ENCODE assay signal across 8 cellular contexts in the genomic region with DNA sequence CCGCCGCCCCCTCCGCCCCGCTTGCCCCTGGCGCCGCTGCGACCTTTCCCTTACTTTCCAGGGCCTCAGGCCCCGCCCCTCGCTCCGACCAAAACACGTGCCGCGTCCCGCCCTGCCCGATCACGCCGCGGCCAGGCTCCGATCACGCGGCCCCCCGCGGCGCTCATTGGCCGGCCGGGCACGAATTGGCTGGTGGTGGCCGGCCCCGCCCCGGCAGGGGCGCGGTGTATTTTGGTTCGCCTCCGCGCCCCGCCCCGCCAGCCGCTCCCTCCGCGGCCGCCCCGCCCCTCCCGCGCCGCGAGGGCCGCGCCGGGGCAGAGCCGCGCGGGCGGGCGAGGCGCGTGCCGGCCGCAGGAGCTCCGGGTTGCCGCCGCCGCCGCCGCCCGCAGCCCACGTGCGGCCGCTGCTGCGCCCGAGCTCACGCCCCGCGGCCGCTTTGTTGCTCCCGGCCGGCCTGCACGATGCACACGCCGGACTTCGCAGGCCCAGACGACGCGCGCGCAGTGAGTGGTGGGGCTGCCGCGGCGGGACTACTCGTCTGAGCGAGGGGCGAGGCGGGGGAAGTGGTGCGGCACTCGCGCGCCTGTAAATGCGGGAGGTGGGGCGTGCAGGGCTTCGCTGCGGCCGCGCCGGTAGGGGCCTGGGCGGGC. TPM values are rescaled to one million over a fixed set of nuclear protein-coding genes. Genes with fewer than 3 reads are reported as not detected.
DNase-seq lines count a peak whose midpoint lies in the region; ATAC-seq and TF ChIP-seq lines count a peak whose summit lies in the region.

Gene KLF11, plus strand, starts transcription at position 295 of the 650 bp plus-strand sequence. Its CDS starts 167 bp downstream, at position 462.

- peak within 1 kb of the TSS; percentile 65 for H3K4me3 ChIP-seq in HUES6 (ENCODE audit: low read depth, low read length)

- H3K36me3 ChIP-seq in HUES6 (ENCODE audit: control insufficient read depth, insufficient read depth, low read length) = peaks cover 21% of the 10 kb centered on the region

- H3K9me3 ChIP-seq in HUES6 (ENCODE audit: control insufficient read depth, insufficient read depth, low read depth, low read length) = no peaks in the 10 kb centered on the region

- H3K4me3 Mint-ChIP-seq in naive B cell = peak within 1 kb of the TSS; percentile 84 to 95 (median 93)

- peaks cover 23 to 40% (median 34%) of the 10 kb centered on the region in 3 donors for H3K4me1 Mint-ChIP-seq in naive B cell

- H3K27me3 ChIP-seq in HUES6 (ENCODE audit: control insufficient read depth, insufficient read depth, low read length) = no peaks in the 10 kb centered on the region

- H3K36me3 Mint-ChIP-seq in naive B cell = no peaks in the 10 kb centered on the region

- H3K27ac Mint-ChIP-seq in naive B cell = peak within 1 kb of the TSS; percentile 92 to 98 (median 96)

- peak within 1 kb of the TSS; percentile 85 for H3K9ac ChIP-seq in HUES6 (ENCODE audit: low read length)

- peak within 1 kb of the TSS; percentile 4; the same call in 1 of the 2 replicates for H3K27ac ChIP-seq in HUES6 (ENCODE audit: low read depth, low read length)

- DNase-seq in CMK (ENCODE audit: low read depth) = peak; percentile 87
- DNase-seq in activated T-helper 1 cell treated with anti-CD3 and anti-CD28 coated beads, Interleukin-2, amount 50 U/mL, for 16 hours (ENCODE audit: low read depth in 1 of 2, low spot score in 1 of 2) = peak; percentile 48 to 69
- peak; percentile 84 for DNase-seq in fibroblast of gingiva (ENCODE audit: low read depth)
- DNase-seq in naive B cell = peak; percentile 87
- peak; percentile 68 to 82 for DNase-seq in stimulated activated CD8-positive, alpha-beta memory T cell treated with anti-CD3 and anti-CD28 coated beads, Interleukin-7, amount 100 ng/mL, for 4 hours (ENCODE audit: low read depth in 2 of 2)

- peaks cover 0 to 2% (median 0%) of the 10 kb centered on the region in 7 donors for H3K9me3 Mint-ChIP-seq in naive B cell

- H3K27me3 Mint-ChIP-seq in naive B cell = no peaks in the 10 kb centered on the region

- H3K4me1 ChIP-seq in HUES6 (ENCODE audit: control insufficient read depth, insufficient read depth, low read length) = peaks cover 8% of the 10 kb centered on the region

- ATAC-seq in GM21447 (IDR thresholded peaks at IDR 0.05; ENCODE audit: unreplicated experiment) (peak; percentile 50), naive B cell (ENCODE audit: low read depth in 2 of 2) (peak; percentile 74 to 76)

TF ChIP-seq in PFSK-1, 5 proteins besides CTCF, POLR2A, EP300 and RAD21:
- TF ChIP-seq FOXP2 (optimal IDR thresholded peaks at IDR 0.05; ENCODE audit: borderline replicate concordance, extremely low read depth, extremely low read length, insufficient read depth) = peak; percentile 13
- TF ChIP-seq SIN3A (IDR thresholded peaks at IDR 0.05; ENCODE audit: borderline replicate concordance, insufficient read depth, low read length) = no peak

RNA-seq across cellular contexts. Expression of gene KLF11, which starts in this region (rescaled TPM):
- polyA plus RNA-seq in PFSK-1 (2012; ENCODE audit: insufficient read length, low read depth) = 5.1 TPM
- polyA plus RNA-seq in naive B cell (ENCODE audit: low read depth in 6 of 6) = 10 to 100 TPM; 13.8 to 34.0 (median 16.9) TPM

Comparison
In these comparisons a context has a peak if more than half of its experiments do, and no peak if none do; other contexts are left out.
1. Peak in every context shown above with its lines: DNase-seq, ATAC-seq, H3K4me3 ChIP-seq and H3K27ac ChIP-seq.